Comparison of ENCODE assay signal across 8 cellular contexts in genomic region chr3:130746296-130747039, GRCh38. TPM values are rescaled to one million over a fixed set of nuclear protein-coding genes. Genes with fewer than 3 reads are reported as not detected.
DNase-seq lines count a peak whose midpoint lies in the region; ATAC-seq and TF ChIP-seq lines count a peak whose summit lies in the region.

PIK3R4 (minus strand) TSS chr3:130746829; CDS start chr3:130745218, 1,611 bp downstream.

- H3K27ac ChIP-seq in ovary (peak within 1 kb of the TSS; percentile 61 to 76), thyroid gland (peak within 1 kb of the TSS; percentile 35 to 82 (median 75))

- peak within 1 kb of the TSS; percentile 89 for H3K4me3 ChIP-seq in GM12864 (ENCODE audit: low read depth, low read length)
- peak within 1 kb of the TSS; percentile 94 for H3K4me3 ChIP-seq in ovary
- peak within 1 kb of the TSS; percentile 38 to 84 (median 78) for H3K4me3 ChIP-seq in thyroid gland (replicated peaks in 1 of 3)

- DNase-seq in GM12864 (ENCODE audit: low read depth) = peak; percentile 99
- peak; percentile 97 to 100 (median 98) for DNase-seq in NCI-H1417 (lab: John Stamatoyannopoulos, UW)
- peak; percentile 94 to 97 for DNase-seq in SW 1271 (lab: John Stamatoyannopoulos, UW)
- DNase-seq in activated naive CD8-positive, alpha-beta T cell treated with anti-CD3 and anti-CD28 coated beads, Interleukin-2, amount 50 U/mL, for 16 hours (ENCODE audit: low read depth, low spot score) = peak; percentile 92
- peak; percentile 91 for DNase-seq in Right ventricle myocardium inferior (ENCODE audit: missing footprints)
- peak; percentile 91 to 95 (median 92) for DNase-seq in ovary
- peak; percentile 93 for DNase-seq in thyroid gland

- H3K4me1 ChIP-seq in ovary (ENCODE audit: insufficient read depth) = peaks cover 13% of the 10 kb centered on the region
- H3K4me1 ChIP-seq in thyroid gland = peaks cover 25 to 43% of the 10 kb centered on the region in 2 donors

- H3K36me3 ChIP-seq in ovary (no peaks in the 10 kb centered on the region), thyroid gland (no peaks in the 10 kb centered on the region)

- ATAC-seq in HG02759 (IDR thresholded peaks at IDR 0.05; ENCODE audit: unreplicated experiment) = peak; percentile 93
- ATAC-seq in Right ventricle myocardium inferior = peak; percentile 96

- WGBS in ovary, 3 donors = 0 to 1% (median 0%) methylated on average over 42 of the region's 42 CpGs
- WGBS in thyroid gland, 2 donors = 0 to 1% methylated on average over 22 to 40 of the region's 42 CpGs

- H3K27me3 ChIP-seq in ovary (no peaks in the 10 kb centered on the region), thyroid gland (no peaks in the 10 kb centered on the region)

- intact Hi-C loops in Right ventricle myocardium inferior (cut with DNase I) = loop anchor here (5.0 kb wide), 1 partner anchor 281 kb away; the partner anchor contains the start of genes ASTE1 and NEK11
- intact Hi-C loops in ovary (cut with DNase I) = loop anchor here in 1 of 4 donors (10.0 kb wide), 1 partner anchor 148 kb away; the partner anchor contains the start of gene ATP2C1
- intact Hi-C loops in thyroid gland (cut with DNase I) = no loop called here

- peak; percentile 44 for TF ChIP-seq EP300 in ovary (IDR thresholded peaks at IDR 0.05)

- peak; percentile 69 for TF ChIP-seq POLR2A in ovary (IDR thresholded peaks at IDR 0.05)
- peak; percentile 43 to 79 for TF ChIP-seq POLR2A in thyroid gland (IDR thresholded peaks at IDR 0.05)

- H3K9me3 ChIP-seq in ovary (no peaks in the 10 kb centered on the region), thyroid gland (no peaks in the 10 kb centered on the region)

- TF ChIP-seq CTCF in GM12864 (IDR thresholded peaks at IDR 0.05; ENCODE audit: low read depth, low read length, missing control alignments) (no peak), ovary (IDR thresholded peaks at IDR 0.05) (no peak), thyroid gland (IDR thresholded peaks at IDR 0.05) (no peak)

RNA-seq across cellular contexts. Expression of gene PIK3R4, which starts in this region (rescaled TPM):
- total RNA-seq in Right ventricle myocardium inferior (11.4 TPM), ovary (10 to 100 TPM; 22.1 to 43.8 (median 29.7) TPM), thyroid gland (10 to 100 TPM; 50.5 to 61.3 (median 54.7) TPM)
- 10 to 100 TPM; 27.6 to 31.2 TPM for polyA plus RNA-seq in ovary

Comparison
In these comparisons a context has a peak if more than half of its experiments do, and no peak if none do; other contexts are left out.
1. Peak in every context shown above with its lines: DNase-seq, ATAC-seq, H3K4me3 ChIP-seq and H3K27ac ChIP-seq.